Comparison of ENCODE assay signal across 10 cellular contexts in genomic region chr12:67681145-67681778, GRCh38. TPM values are rescaled to one million over a fixed set of nuclear protein-coding genes. Genes with fewer than 3 reads are reported as not detected.
DNase-seq lines count a peak whose midpoint lies in the region; ATAC-seq, FAIRE-seq and TF ChIP-seq lines count a peak whose summit lies in the region.
"Had no signal": no experiment of that assay in that cellular context is flagged by ENCODE, and none has a peak within 500 bp of the region (broad histone marks: within the 10 kb centered on the region; RNA-seq: fewer than 3 reads in every experiment).

No MANE protein-coding gene starts in this region.

- no peak overlapping the region for H3K4me3 ChIP-seq in A549
- H3K4me3 ChIP-seq in Panc1 (ENCODE audit: low read depth in 2 of 2, low read length in 2 of 2): no peak overlapping the region
- H3K4me3 ChIP-seq in esophagus muscularis mucosa: no peak overlapping the region
- H3K4me3 ChIP-seq in muscle layer of colon (ENCODE audit: low read depth in 1 of 2, low read length in 2 of 2): peak overlapping the region in 1 of 2 donors; percentile 28

- in situ Hi-C loops in Panc1 (cut with HindIII; ENCODE audit: low pct_unique_long_range_greater_than_20kb, low sequenced_read_pairs): no loop called here

- no peaks in the 10 kb centered on the region for H3K27me3 Mint-ChIP-seq in glutamatergic neuron (ENCODE audit: unreplicated experiment)
- H3K27me3 Mint-ChIP-seq: naive thymus-derived CD8-positive, alpha-beta T cell had no signal

- TF ChIP-seq POLR2A in A549 (IDR thresholded peaks at IDR 0.05; ENCODE audit: low read length): no peak
- TF ChIP-seq POLR2A in esophagus muscularis mucosa (IDR thresholded peaks at IDR 0.05; ENCODE audit: low read depth): no peak

- H3K4me1 Mint-ChIP-seq in glutamatergic neuron (ENCODE audit: low read depth, unreplicated experiment): no peaks in the 10 kb centered on the region

- H3K36me3 ChIP-seq in Panc1 (ENCODE audit: control insufficient read depth, insufficient read depth, low read length) (no peaks in the 10 kb centered on the region), esophagus muscularis mucosa (no peaks in the 10 kb centered on the region), muscle layer of colon (ENCODE audit: insufficient read depth, low read length) (no peaks in the 10 kb centered on the region)

- 52% methylated on average over 3 of the region's 3 CpGs for WGBS in A549 (ENCODE audit: missing lambda C conversion rate)
- WGBS in esophagus muscularis mucosa: 45% methylated on average over 3 of the region's 3 CpGs

- no peak overlapping the region for H3K27ac Mint-ChIP-seq in glutamatergic neuron (ENCODE audit: unreplicated experiment)

- no peaks in the 10 kb centered on the region for H3K9me3 Mint-ChIP-seq in glutamatergic neuron (ENCODE audit: unreplicated experiment)

- no peak for FAIRE-seq in A549 (lab: Jason Lieb, UNC)

- no TSS peak for BruUV-seq in Panc1 (replicated peaks; lab: Mats Ljungman, UMichigan)

- TF ChIP-seq CTCF in A549 (IDR thresholded peaks at IDR 0.05) (no peak), Panc1 (IDR thresholded peaks at IDR 0.05) (no peak), esophagus muscularis mucosa (IDR thresholded peaks at IDR 0.05) (no peak), glutamatergic neuron (IDR thresholded peaks at IDR 0.05; ENCODE audit: partially characterized antibody, unreplicated experiment) (no peak)

- H3K36me3 Mint-ChIP-seq in glutamatergic neuron (ENCODE audit: unreplicated experiment): no peaks in the 10 kb centered on the region

- POLR2A ChIA-PET in A549 (lab: Yijun Ruan, JAX) (no interaction called here), Panc1 (lab: Charles Lee) (interaction anchor here (0.6 kb wide), 1 partner anchor 16 kb away, joined by 3 read pairs; no protein-coding TSS in a partner anchor)

- H3K9ac ChIP-seq in muscle layer of colon (ENCODE audit: low read length): no peak overlapping the region

- DNase-seq in A549 (ENCODE audit: low read depth in 1 of 2, low spot score in 1 of 2) (peak in 1 of 2 experiments; percentile 33), Panc1 (ENCODE audit: low read depth, low spot score) (peak; percentile 8), esophagus muscularis mucosa (ENCODE audit: extremely low spot score) (no peak), retina (no peak), SHP77 treated with DMSO at 0.1 percent for 48 hours (lab: John Stamatoyannopoulos, UW) (no peak), glutamatergic neuron (no peak)
- DNase-seq: activated CD8-positive, alpha-beta memory T cell treated with anti-CD3 and anti-CD28 coated beads for 24 hours; naive thymus-derived CD8-positive, alpha-beta T cell had no signal

- H3K4me2 ChIP-seq in A549: peak overlapping the region; percentile 25

- H3K4me1 ChIP-seq in A549 (peaks cover 25% of the 10 kb centered on the region), Panc1 (ENCODE audit: control insufficient read depth, insufficient read depth, low read length) (no peaks in the 10 kb centered on the region), esophagus muscularis mucosa (peaks cover 11 to 40% (median 28%) of the 10 kb centered on the region in 4 donors), muscle layer of colon (ENCODE audit: insufficient read depth, low read length) (peaks cover 34% of the 10 kb centered on the region)

- CTCF ChIA-PET in A549 (lab: Yijun Ruan, JAX) (interaction anchor here (0.8 kb wide), 1 partner anchor 262 kb away, joined by 3 read pairs; no protein-coding TSS in a partner anchor), Panc1 (lab: Charles Lee) (no interaction called here)

- H3K27ac ChIP-seq in A549: peak overlapping the region in 1 of 2 experiments; percentile 65; a peak in 2 of 6 replicates
- no peak overlapping the region for H3K27ac ChIP-seq in Panc1 (ENCODE audit: low read length)
- peak overlapping the region; percentile 63 to 82 (median 76) for H3K27ac ChIP-seq in esophagus muscularis mucosa (replicated peaks in 1 of 4)
- H3K27ac ChIP-seq in muscle layer of colon (ENCODE audit: low read depth, low read length): peak overlapping the region; percentile 19

- no peaks in the 10 kb centered on the region for H3K27me3 ChIP-seq in Panc1 (ENCODE audit: control insufficient read depth, insufficient read depth, low read length)
- H3K27me3 ChIP-seq in esophagus muscularis mucosa: no peaks in the 10 kb centered on the region
- H3K27me3 ChIP-seq in muscle layer of colon (ENCODE audit: control insufficient read depth in 1 of 2, insufficient read depth in 2 of 2, low read length in 2 of 2): no peaks in the 10 kb centered on the region

- H3K9me3 ChIP-seq in A549 (no peaks in the 10 kb centered on the region), Panc1 (ENCODE audit: control insufficient read depth, insufficient read depth, low read depth, low read length) (no peaks in the 10 kb centered on the region), esophagus muscularis mucosa (no peaks in the 10 kb centered on the region), muscle layer of colon (ENCODE audit: low read length) (no peaks in the 10 kb centered on the region)

- no peak overlapping the region for H3K4me3 Mint-ChIP-seq in glutamatergic neuron (ENCODE audit: unreplicated experiment)
- H3K4me3 Mint-ChIP-seq: naive thymus-derived CD8-positive, alpha-beta T cell had no signal

- TF ChIP-seq EP300 in A549 (IDR thresholded peaks at IDR 0.05) (no peak), esophagus muscularis mucosa (IDR thresholded peaks at IDR 0.05) (no peak)

- intact Hi-C loops in Panc1 (cut with micrococcal nuclease; ENCODE audit: unreplicated experiment): no loop called here
- intact Hi-C loops in esophagus muscularis mucosa (cut with DNase I): no loop called here

- TF ChIP-seq RAD21 in A549 (conservative IDR thresholded peaks at IDR 0.05 in 1 of 2, IDR thresholded peaks at IDR 0.05 in 1 of 2): no peak

- peak; percentile 48 to 65; a peak in 5 of 6 replicates for ATAC-seq in A549
- ATAC-seq in Panc1: no peak
- ATAC-seq in HG03460 (IDR thresholded peaks at IDR 0.05; ENCODE audit: unreplicated experiment): no peak
- ATAC-seq: naive thymus-derived CD8-positive, alpha-beta T cell had no signal

TF ChIP-seq in A549, 52 proteins besides CTCF, POLR2A, EP300 and RAD21:
- TF ChIP-seq SMC3 (IDR thresholded peaks at IDR 0.05) (no peak), FOSL2 (IDR thresholded peaks at IDR 0.05) (0 out of 2 replicates have a peak, but pooled peaks have one; percentile 28), FOSL2 (CRISPR knock-in tag; IDR thresholded peaks at IDR 0.05) (peak; percentile 35; the same call in 1 of the 2 replicates), USF2 (IDR thresholded peaks at IDR 0.05) (peak; percentile 5; the same call in 1 of the 2 replicates)
TF ChIP-seq in A549: peak in this region for 2.

RNA-seq across cellular contexts. Expression of gene DYRK2, which starts 32.7 kb away (rescaled TPM):
- polyA plus RNA-seq in A549 (2011; rRNA removed): 17.2 and 20.7 TPM in 2 replicates
- 13.6 and 19.5 TPM in 2 replicates for polyA plus RNA-seq in A549 (2012; cell fraction: cytosol; rRNA removed)
- 11.3 and 16.7 TPM in 2 replicates for polyA plus RNA-seq in A549 (2012; cell fraction: nucleus; rRNA removed)
- 8.2 to 9.1 TPM (median 8.4 TPM) in 3 replicates for polyA plus RNA-seq in A549 (2017; fragmentation: RNase III; extraction: RNeasy Plus Mini Kit Qiagen cat#74134 plus additional on column Dnase treatment)
- polyA minus RNA-seq in A549 (2011; rRNA and poly(A)+ RNA removed): 60.1 and 68.9 TPM in 2 replicates
- total RNA-seq in Panc1 (2021; ENCODE audit: unreplicated experiment): 9.9 TPM
- polyA plus RNA-seq in Panc1 (2012; ENCODE audit: insufficient read length): 9.8 TPM
- total RNA-seq in esophagus muscularis mucosa: 10 to 100 TPM; 22.2 to 57.9 (median 36.9) TPM
- total RNA-seq in glutamatergic neuron (ENCODE audit: unreplicated experiment): 70.9 TPM

Comparison
In these comparisons a context has a peak if more than half of its experiments do, and no peak if none do; other contexts are left out.
1. ATAC-seq: peak in A549 (2 of 2); none in Panc1 (single experiment) and HG03460 (single experiment).